ENCODE assay signal across 1 cellular context in the genomic region with DNA sequence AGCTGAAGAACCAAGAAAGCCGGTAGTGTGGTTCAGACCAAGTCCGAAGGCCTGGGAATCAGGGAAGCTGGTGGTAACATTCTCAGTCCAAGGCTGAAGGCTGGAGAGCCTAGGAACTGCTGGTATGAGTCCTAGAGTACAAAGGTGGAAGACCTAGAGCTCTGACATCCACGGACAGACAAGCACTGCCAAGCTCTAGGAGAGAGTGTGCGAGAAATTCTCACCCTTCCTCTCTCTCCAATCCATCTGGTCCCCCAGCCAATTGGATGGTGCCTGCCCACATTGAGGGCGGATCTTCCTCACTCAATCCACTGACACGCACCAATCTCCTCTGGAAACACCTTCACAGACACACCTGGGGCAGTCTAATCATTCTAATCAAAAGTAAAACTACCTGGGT.
TF ChIP-seq lines count a peak whose summit lies in the region.

No MANE protein-coding gene starts in this region.

TF ChIP-seq in WTC11, 78 proteins besides CTCF, POLR2A, EP300 and RAD21 (continued from another document):
- TF ChIP-seq MAX (CRISPR knock-in tag; IDR thresholded peaks at IDR 0.05) = no peak
- no peak for TF ChIP-seq CDX4 (CRISPR knock-in tag; IDR thresholded peaks at IDR 0.05; ENCODE audit: borderline replicate concordance)
- no peak for TF ChIP-seq ARID4B (CRISPR knock-in tag; IDR thresholded peaks at IDR 0.05; ENCODE audit: borderline replicate concordance)
